22 cellular contexts compared by ENCODE assay signal in genomic region chr6:147625946-147626345, GRCh38.
DNase-seq lines count a peak whose midpoint lies in the region; FAIRE-seq and TF ChIP-seq lines count a peak whose summit lies in the region.
"Had no signal": no experiment of that assay in that cellular context is flagged by ENCODE, and none has a peak within 500 bp of the region (broad histone marks: within the 10 kb centered on the region; RNA-seq: fewer than 3 reads in every experiment).

No MANE protein-coding gene starts in this region.

- H3K27ac Mint-ChIP-seq in chondrocyte (ENCODE audit: unreplicated experiment) (peak overlapping the region; percentile 28), nephron progenitor cell (peak overlapping the region; percentile 36)
- H3K27ac Mint-ChIP-seq: B cell; CD4-positive, CD25-positive, alpha-beta regulatory T cell; CD8-positive, alpha-beta T cell; HFFc6 had no signal

- TF ChIP-seq CTCF in chondrocyte (IDR thresholded peaks at IDR 0.05) (no peak), nephron progenitor cell (IDR thresholded peaks at IDR 0.05) (no peak)

- H3K36me3 Mint-ChIP-seq in chondrocyte (ENCODE audit: low read depth): no peaks in the 10 kb centered on the region
- no peaks in the 10 kb centered on the region for H3K36me3 Mint-ChIP-seq in nephron progenitor cell (ENCODE audit: low read depth)
- H3K36me3 Mint-ChIP-seq: CD4-positive, CD25-positive, alpha-beta regulatory T cell; CD8-positive, alpha-beta T cell had no signal

- H3K27me3 Mint-ChIP-seq in chondrocyte (ENCODE audit: low read depth) (no peaks in the 10 kb centered on the region), nephron progenitor cell (ENCODE audit: low read depth, poor library complexity) (no peaks in the 10 kb centered on the region)
- H3K27me3 Mint-ChIP-seq: B cell; CD4-positive, CD25-positive, alpha-beta regulatory T cell had no signal

- H3K4me3 Mint-ChIP-seq in chondrocyte (ENCODE audit: unreplicated experiment) (no peak overlapping the region), nephron progenitor cell (no peak overlapping the region)
- H3K4me3 Mint-ChIP-seq: B cell; CD4-positive, CD25-positive, alpha-beta regulatory T cell; CD8-positive, alpha-beta T cell; HFFc6 had no signal

- H3K9me3 Mint-ChIP-seq in chondrocyte (ENCODE audit: low read depth): no peaks in the 10 kb centered on the region
- peaks cover 10% of the 10 kb centered on the region for H3K9me3 Mint-ChIP-seq in nephron progenitor cell
- H3K9me3 Mint-ChIP-seq: CD8-positive, alpha-beta T cell had no signal

- in situ Hi-C loops in Caki2 (cut with HindIII; ENCODE audit: low pct_unique_long_range_greater_than_20kb, low sequenced_read_pairs): no loop called here

- peaks cover 29% of the 10 kb centered on the region for H3K4me1 Mint-ChIP-seq in chondrocyte (ENCODE audit: low read depth)
- H3K4me1 Mint-ChIP-seq in nephron progenitor cell: peaks cover 8% of the 10 kb centered on the region
- H3K4me1 Mint-ChIP-seq: B cell; CD4-positive, CD25-positive, alpha-beta regulatory T cell had no signal

- FAIRE-seq in GM19239 (lab: Jason Lieb, UNC): no peak
- FAIRE-seq: A204.1, D721Med, GM12891, GM18507, H54 had no signal

- DNase-seq in Caki2 (ENCODE audit: low read depth): peak; percentile 53
- no peak for DNase-seq in chondrocyte (ENCODE audit: low spot score)
- no peak for DNase-seq in nephron progenitor cell
- DNase-seq in renal cortical epithelial cell (ENCODE audit: low read depth): peak; percentile 6
- DNase-seq in GM19239 (ENCODE audit: insufficient read length, low spot score): no peak
- DNase-seq in activated CD4-positive, alpha-beta T cell treated with anti-CD3 and anti-CD28 coated beads for 4 hours: no peak
- DNase-seq in NCI-H524 treated with DMSO at 0.1 percent for 48 hours (lab: John Stamatoyannopoulos, UW): no peak
- DNase-seq in stimulated activated naive CD4-positive, alpha-beta T cell treated with Interleukin-2 at 50 U/mL for 16 hours (lab: John Stamatoyannopoulos, UW): no peak
- DNase-seq: Caco-2; CD4-positive, CD25-positive, alpha-beta regulatory T cell; CD8-positive, alpha-beta T cell; DMS 273 treated with DMSO at 0.1 percent for 48 hours; DMS79; GF-D8; GOT3; HFFc6 had no signal

Comparison
In these comparisons a context has a peak if more than half of its experiments do, and no peak if none do; other contexts are left out.
1. DNase-seq: peak in Caki2 (single experiment) and renal cortical epithelial cell (single experiment); none in chondrocyte (single experiment), nephron progenitor cell (single experiment), GM19239 (single experiment), activated CD4-positive, alpha-beta T cell treated with anti-CD3 and anti-CD28 coated beads for 4 hours (0 of 2), NCI-H524 treated with DMSO at 0.1 percent for 48 hours (single experiment) and stimulated activated naive CD4-positive, alpha-beta T cell treated with Interleukin-2 at 50 U/mL for 16 hours (single experiment).